In genomic region chr1:99963041-99963795, GRCh38 we compare ENCODE assay signal across 17 cellular contexts. TPM values are rescaled to one million over a fixed set of nuclear protein-coding genes. Genes with fewer than 3 reads are reported as not detected.
A peak's percentile ranks its signal among the peaks of the same experiment; 100 is the strongest.
DNase-seq lines count a peak whose midpoint lies in the region; ATAC-seq and TF ChIP-seq lines count a peak whose summit lies in the region.
"Had no signal": no experiment of that assay in that cellular context is flagged by ENCODE, and none has a peak within 500 bp of the region (broad histone marks: within the 10 kb centered on the region; RNA-seq: fewer than 3 reads in every experiment).

No MANE protein-coding gene starts in this region.

- H3K27ac ChIP-seq in VCaP (peak overlapping the region; percentile 94), suprapubic skin (no peak overlapping the region), dorsolateral prefrontal cortex (no peak overlapping the region)
- H3K27ac ChIP-seq: A549, left ventricle myocardium inferior had no signal

- H3K36me3 Mint-ChIP-seq in activated naive CD8-positive, alpha-beta T cell treated with anti-CD3 and anti-CD28 coated beads, Interleukin-2, amount 10 ng/mL, durations not matched to agents 7 days and 5 days, result no peaks in the 10 kb centered on the region
- H3K36me3 Mint-ChIP-seq in activated naive CD8-positive, alpha-beta T cell treated with anti-CD3 and anti-CD28 coated beads, Interleukin-2, amount 50 U/mL, for 24 hours (ENCODE audit: low read depth), result no peaks in the 10 kb centered on the region
- H3K36me3 Mint-ChIP-seq in mesothelial cell of epicardium, result no peaks in the 10 kb centered on the region
- H3K36me3 Mint-ChIP-seq: natural killer cell, type B pancreatic cell had no signal

- no peaks in the 10 kb centered on the region for H3K9me3 ChIP-seq in suprapubic skin
- H3K9me3 ChIP-seq: A549, left ventricle myocardium inferior had no signal

- H3K4me1 ChIP-seq in suprapubic skin, result peaks cover 2% of the 10 kb centered on the region
- H3K4me1 ChIP-seq: A549, left ventricle myocardium inferior had no signal

- H3K9me3 Mint-ChIP-seq in activated naive CD8-positive, alpha-beta T cell treated with anti-CD3 and anti-CD28 coated beads, Interleukin-2, amount 10 ng/mL, durations not matched to agents 7 days and 5 days, result no peaks in the 10 kb centered on the region
- no peaks in the 10 kb centered on the region for H3K9me3 Mint-ChIP-seq in activated naive CD8-positive, alpha-beta T cell treated with anti-CD3 and anti-CD28 coated beads, Interleukin-2, amount 50 U/mL, for 24 hours
- H3K9me3 Mint-ChIP-seq in mesothelial cell of epicardium, result peaks cover under 1% of the 10 kb centered on the region
- H3K9me3 Mint-ChIP-seq: activated CD8-positive, alpha-beta T cell treated with anti-CD3 and anti-CD28 coated beads for 36 hours; natural killer cell; type B pancreatic cell had no signal

- intact Hi-C loops in dorsolateral prefrontal cortex (cut with DNase I), result no loop called here

- no peak for TF ChIP-seq EP300 in suprapubic skin (IDR thresholded peaks at IDR 0.05)

- no peak for DNase-seq in activated naive CD8-positive, alpha-beta T cell treated with anti-CD3 and anti-CD28 coated beads, Interleukin-2, amount 10 ng/mL, durations not matched to agents 7 days and 5 days
- DNase-seq in activated naive CD8-positive, alpha-beta T cell treated with anti-CD3 and anti-CD28 coated beads, Interleukin-2, amount 50 U/mL, for 24 hours, result no peak
- DNase-seq in fibroblast of pulmonary artery (ENCODE audit: low read depth) (peak; percentile 71), suprapubic skin (ENCODE audit: low spot score in 2 of 2) (no peak), dorsolateral prefrontal cortex (no peak), mesothelial cell of epicardium (ENCODE audit: low spot score in 2 of 2, unreplicated experiment in 2 of 2) (no peak)
- DNase-seq: activated CD8-positive, alpha-beta T cell treated with anti-CD3 and anti-CD28 coated beads for 36 hours; COR-L47; endodermal cell; left ventricle myocardium inferior; natural killer cell; NK-92 treated with Interleukin-12 subunit alpha and Interleukin-12 subunit beta, amount 100 ng/mL, for 24 hours; stimulated activated CD4-positive, alpha-beta T cell treated with anti-CD3 and anti-CD28 coated beads, Interleukin-1b, Interleukin-23, amount 100 ng/mL, for 48 hours had no signal

- TF ChIP-seq POLR2A in suprapubic skin (IDR thresholded peaks at IDR 0.05), result no peak

- no peak overlapping the region for H3K4me3 Mint-ChIP-seq in activated naive CD8-positive, alpha-beta T cell treated with anti-CD3 and anti-CD28 coated beads, Interleukin-2, amount 10 ng/mL, durations not matched to agents 7 days and 5 days
- no peak overlapping the region for H3K4me3 Mint-ChIP-seq in activated naive CD8-positive, alpha-beta T cell treated with anti-CD3 and anti-CD28 coated beads, Interleukin-2, amount 50 U/mL, for 24 hours
- H3K4me3 Mint-ChIP-seq in mesothelial cell of epicardium, result no peak overlapping the region
- H3K4me3 Mint-ChIP-seq: activated CD8-positive, alpha-beta T cell treated with anti-CD3 and anti-CD28 coated beads for 36 hours; endodermal cell; natural killer cell; type B pancreatic cell had no signal

- no peaks in the 10 kb centered on the region for H3K36me3 ChIP-seq in suprapubic skin
- H3K36me3 ChIP-seq: left ventricle myocardium inferior had no signal

- POLR2A ChIA-PET in activated naive CD8-positive, alpha-beta T cell treated with anti-CD3 and anti-CD28 coated beads, Interleukin-2, amount 10 ng/mL, durations not matched to agents 7 days and 5 days (lab: Charles Lee), result no interaction called here

- no peak overlapping the region for H3K4me3 ChIP-seq in fibroblast of pulmonary artery (replicated peaks; ENCODE audit: low read depth, low read length)
- no peak overlapping the region for H3K4me3 ChIP-seq in suprapubic skin
- H3K4me3 ChIP-seq in dorsolateral prefrontal cortex, result no peak overlapping the region
- H3K4me3 ChIP-seq: A549, left ventricle myocardium inferior had no signal

- H3K27me3 Mint-ChIP-seq in activated naive CD8-positive, alpha-beta T cell treated with anti-CD3 and anti-CD28 coated beads, Interleukin-2, amount 10 ng/mL, durations not matched to agents 7 days and 5 days, result no peaks in the 10 kb centered on the region
- no peaks in the 10 kb centered on the region for H3K27me3 Mint-ChIP-seq in activated naive CD8-positive, alpha-beta T cell treated with anti-CD3 and anti-CD28 coated beads, Interleukin-2, amount 50 U/mL, for 24 hours
- no peaks in the 10 kb centered on the region for H3K27me3 Mint-ChIP-seq in mesothelial cell of epicardium (ENCODE audit: low read depth)
- H3K27me3 Mint-ChIP-seq: activated CD8-positive, alpha-beta T cell treated with anti-CD3 and anti-CD28 coated beads for 36 hours; type B pancreatic cell had no signal

- TF ChIP-seq CTCF in VCaP (conservative IDR thresholded peaks at IDR 0.05), result no peak
- no peak for TF ChIP-seq CTCF in fibroblast of pulmonary artery (IDR thresholded peaks at IDR 0.05; ENCODE audit: low read length, missing control alignments)
- no peak for TF ChIP-seq CTCF in suprapubic skin (IDR thresholded peaks at IDR 0.05)
- no peak for TF ChIP-seq CTCF in dorsolateral prefrontal cortex (IDR thresholded peaks at IDR 0.05 in 54 of 56, conservative IDR thresholded peaks at IDR 0.05 in 2 of 56; ENCODE audit: low read depth in 1 of 56, partially characterized antibody in 56 of 56)
- no peak for TF ChIP-seq CTCF in mesothelial cell of epicardium (IDR thresholded peaks at IDR 0.05; ENCODE audit: unreplicated experiment)

- ATAC-seq in activated naive CD8-positive, alpha-beta T cell treated with anti-CD3 and anti-CD28 coated beads, Interleukin-2, amount 10 ng/mL, durations not matched to agents 7 days and 5 days (ENCODE audit: low read depth), result peak; percentile 50
- no peak for ATAC-seq in activated naive CD8-positive, alpha-beta T cell treated with anti-CD3 and anti-CD28 coated beads, Interleukin-2, amount 50 U/mL, for 24 hours
- no peak for ATAC-seq in GM21619 (IDR thresholded peaks at IDR 0.05; ENCODE audit: unreplicated experiment)
- ATAC-seq: A549; activated CD8-positive, alpha-beta T cell treated with anti-CD3 and anti-CD28 coated beads for 36 hours; natural killer cell had no signal

- H3K27ac Mint-ChIP-seq in activated naive CD8-positive, alpha-beta T cell treated with anti-CD3 and anti-CD28 coated beads, Interleukin-2, amount 10 ng/mL, durations not matched to agents 7 days and 5 days, result no peak overlapping the region
- no peak overlapping the region for H3K27ac Mint-ChIP-seq in activated naive CD8-positive, alpha-beta T cell treated with anti-CD3 and anti-CD28 coated beads, Interleukin-2, amount 50 U/mL, for 24 hours
- H3K27ac Mint-ChIP-seq in mesothelial cell of epicardium, result no peak overlapping the region
- H3K27ac Mint-ChIP-seq: activated CD8-positive, alpha-beta T cell treated with anti-CD3 and anti-CD28 coated beads for 36 hours; natural killer cell; type B pancreatic cell had no signal

- H3K27me3 ChIP-seq in suprapubic skin, result no peaks in the 10 kb centered on the region
- no peaks in the 10 kb centered on the region for H3K27me3 ChIP-seq in dorsolateral prefrontal cortex

- H3K4me1 Mint-ChIP-seq in activated naive CD8-positive, alpha-beta T cell treated with anti-CD3 and anti-CD28 coated beads, Interleukin-2, amount 10 ng/mL, durations not matched to agents 7 days and 5 days, result peaks cover 4% of the 10 kb centered on the region
- H3K4me1 Mint-ChIP-seq in activated naive CD8-positive, alpha-beta T cell treated with anti-CD3 and anti-CD28 coated beads, Interleukin-2, amount 50 U/mL, for 24 hours, result peaks cover 3% of the 10 kb centered on the region
- H3K4me1 Mint-ChIP-seq in mesothelial cell of epicardium, result peaks cover 19% of the 10 kb centered on the region

RNA-seq across cellular contexts. Expression of gene SLC35A3, which starts 6.6 kb away (rescaled TPM):
- 10 to 100 TPM; 21.5 to 23.3 TPM for total RNA-seq in activated naive CD8-positive, alpha-beta T cell treated with anti-CD3 and anti-CD28 coated beads, Interleukin-2, amount 10 ng/mL, durations not matched to agents 7 days and 5 days
- total RNA-seq in suprapubic skin (10 to 100 TPM; 14.3 to 23.5 (median 17.2) TPM), dorsolateral prefrontal cortex (10 to 100 TPM in 118 of 120 experiments, 1 to 10 TPM in 2; 8.8 to 24.9 (median 17.4) TPM), mesothelial cell of epicardium (20.6 to 24.2 TPM (median 22.2 TPM) in 3 replicates)
